8 cellular contexts compared by ENCODE assay signal in the genomic region with DNA sequence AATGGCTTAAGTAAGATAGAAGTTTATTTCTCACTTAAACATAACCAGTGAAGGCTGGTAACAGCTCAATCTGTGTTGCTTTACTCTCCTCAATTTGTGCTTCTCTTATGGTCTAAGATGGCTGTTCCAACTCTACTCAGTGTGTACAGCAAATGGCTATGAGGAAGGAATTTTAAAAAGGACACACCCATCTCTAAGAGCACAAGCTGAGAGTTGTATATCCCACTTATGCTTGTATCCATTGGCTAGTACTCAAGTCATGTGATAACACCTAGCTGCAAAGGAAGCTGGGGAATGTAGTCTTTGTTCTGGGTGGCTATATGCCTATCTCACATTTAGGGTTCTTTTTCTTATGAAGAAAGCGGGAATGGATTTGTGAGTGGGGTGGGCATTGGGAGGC.
DNase-seq lines count a peak whose midpoint lies in the region; ATAC-seq, FAIRE-seq and TF ChIP-seq lines count a peak whose summit lies in the region.

No MANE protein-coding gene starts in this region.

- dilution Hi-C loops in keratinocyte (cut with MboI; ENCODE audit: extremely low pct_ligation_motif_present, low sequenced_read_pairs) = no loop called here

- no peaks in the 10 kb centered on the region for H4K20me1 ChIP-seq in keratinocyte (ENCODE audit: control insufficient read depth, extremely low read depth, insufficient read depth, low read length)

- H3K4me1 ChIP-seq in keratinocyte (ENCODE audit: control insufficient read depth, extremely low read depth, insufficient read depth, low read length) (no peaks in the 10 kb centered on the region), BE2C (no peaks in the 10 kb centered on the region)

- FAIRE-seq in keratinocyte (lab: Jason Lieb, UNC) = peak; percentile 32
- FAIRE-seq in D721Med (lab: Jason Lieb, UNC) = no peak

- H3K9me1 ChIP-seq in keratinocyte (ENCODE audit: control insufficient read depth, extremely low read depth, insufficient read depth, low read length) = no peaks in the 10 kb centered on the region

- no peak overlapping the region for H3K4me2 ChIP-seq in keratinocyte (ENCODE audit: control insufficient read depth, extremely low read depth, insufficient read depth, low read depth, low read length)

- H3K27me3 ChIP-seq in keratinocyte (ENCODE audit: control insufficient read depth, extremely low read depth, insufficient read depth, low read length) (no peaks in the 10 kb centered on the region), BE2C (no peaks in the 10 kb centered on the region)

- H3K9me3 ChIP-seq in keratinocyte (ENCODE audit: control insufficient read depth, low read depth, low read length) (no peaks in the 10 kb centered on the region), BE2C (no peaks in the 10 kb centered on the region)

- H2AFZ ChIP-seq in keratinocyte (ENCODE audit: control insufficient read depth, low read length) = no peak overlapping the region

- TF ChIP-seq CTCF in RWPE1 (conservative IDR thresholded peaks at IDR 0.05; ENCODE audit: low read depth) (no peak), keratinocyte (optimal IDR thresholded peaks at IDR 0.05 in 1 of 3, IDR thresholded peaks at IDR 0.05 in 1 of 3, conservative IDR thresholded peaks at IDR 0.05 in 1 of 3; ENCODE audit: extremely low read depth in 1 of 3, insufficient read depth in 2 of 3, low read length in 3 of 3) (no peak), BE2C (IDR thresholded peaks at IDR 0.05; ENCODE audit: low read depth, low read length) (no peak), D721Med (IDR thresholded peaks at IDR 0.05; ENCODE audit: insufficient read depth, missing control alignments) (no peak)

- peak; percentile 54 for DNase-seq in RWPE1 (ENCODE audit: low spot score)
- no peak for DNase-seq in keratinocyte (ENCODE audit: low read depth, low spot score)
- no peak for DNase-seq in activated CD4-positive, alpha-beta T cell treated with anti-CD3 and anti-CD28 coated beads for 4 hours
- DNase-seq in BE2C = no peak
- no peak for DNase-seq in D721Med (ENCODE audit: insufficient read length, low spot score)
- no peak for DNase-seq in stimulated activated CD4-positive, alpha-beta T cell treated with anti-CD3 and anti-CD28 coated beads, Interleukin-1b, Interleukin-23, amount 100 ng/mL, for 48 hours

- H3K4me3 ChIP-seq in keratinocyte (ENCODE audit: control insufficient read depth in 2 of 3, extremely low read depth in 1 of 3, insufficient read depth in 2 of 3, low read depth in 1 of 3, low read length in 3 of 3) (no peak overlapping the region), BE2C (ENCODE audit: low read depth, low read length) (no peak overlapping the region)

- POLR2A ChIA-PET in RWPE1 (lab: Yijun Ruan, JAX; ENCODE audit: low non-redundant PET) = interaction anchor here (0.6 kb wide), 1 partner anchor 148 kb away, joined by 6 read pairs; no protein-coding TSS in a partner anchor

- H3K27ac ChIP-seq in RWPE1 (no peak overlapping the region), keratinocyte (ENCODE audit: control insufficient read depth, insufficient read depth, low read length) (no peak overlapping the region)

- CTCF ChIA-PET in RWPE1 (lab: Yijun Ruan, JAX) = no interaction called here

- peak; percentile 77 for ATAC-seq in GM18868 (IDR thresholded peaks at IDR 0.05; ENCODE audit: unreplicated experiment)
- peak; percentile 84 for ATAC-seq in HG02884 (IDR thresholded peaks at IDR 0.05; ENCODE audit: unreplicated experiment)

- H3K36me3 ChIP-seq in keratinocyte (ENCODE audit: control insufficient read depth in 2 of 2, extremely low read depth in 1 of 2, insufficient read depth in 2 of 2, low read length in 2 of 2) = no peaks in the 10 kb centered on the region
- no peaks in the 10 kb centered on the region for H3K36me3 ChIP-seq in BE2C

- H3K9ac ChIP-seq in keratinocyte (ENCODE audit: control insufficient read depth, extremely low read depth, insufficient read depth, low read length) = no peak overlapping the region

- no peaks in the 10 kb centered on the region for H3K79me2 ChIP-seq in keratinocyte (ENCODE audit: control insufficient read depth, insufficient read depth, low read length)
